In genomic region chr18:26794210-26795101, GRCh38 we compare ENCODE assay signal across 26 cellular contexts.
DNase-seq lines count a peak whose midpoint lies in the region; FAIRE-seq and TF ChIP-seq lines count a peak whose summit lies in the region.
"Had no signal": no experiment of that assay in that cellular context is flagged by ENCODE, and none has a peak within 500 bp of the region (broad histone marks: within the 10 kb centered on the region; RNA-seq: fewer than 3 reads in every experiment).

No MANE protein-coding gene starts in this region.

- no peaks in the 10 kb centered on the region for H3K79me2 ChIP-seq in GM23248 (ENCODE audit: insufficient read depth)

- no peak overlapping the region for H3K4me2 ChIP-seq in GM23248 (ENCODE audit: unreplicated experiment)
- H3K4me2 ChIP-seq: A549; BLaER1 treated with 17β-estradiol and CSF1 and Interleukin-3, amounts not matched to agents 10 nM and 100 nM had no signal

- no peak for DNase-seq in bronchial epithelial cell (ENCODE audit: low read depth)
- no peak for DNase-seq in esophagus squamous epithelium (lab: John Stamatoyannopoulos, UW)
- DNase-seq in small intestine = peak; percentile 1
- DNase-seq in GM23248 = no peak
- DNase-seq in cerebellar nuclear complex (lab: John Stamatoyannopoulos, UW) = no peak
- no peak for DNase-seq in amygdala (lab: John Stamatoyannopoulos, UW)
- DNase-seq: AML-193; CD4-positive, alpha-beta T cell; H9; HFFc6; KBM-7; NCI-H1105 treated with DMSO at 0.1 percent for 48 hours; NCI-H146; NCI-H1930; NCI-H446 treated with DMSO at 0.1 percent for 48 hours; NCI-H526 treated with DMSO at 0.1 percent for 48 hours; OCI-M1; Peyer's patch; SIG-M5 had no signal

- no peak overlapping the region for H3K9ac ChIP-seq in GM23248
- H3K9ac ChIP-seq: BLaER1 treated with 17β-estradiol and CSF1 and Interleukin-3, amounts not matched to agents 10 nM and 100 nM had no signal

- TF ChIP-seq CTCF in HEK293 (tag by site-specific recombination; IDR thresholded peaks at IDR 0.05) = no peak
- no peak for TF ChIP-seq CTCF in bronchial epithelial cell (IDR thresholded peaks at IDR 0.05; ENCODE audit: insufficient read depth, low read length, severe bottlenecking)
- no peak for TF ChIP-seq CTCF in esophagus squamous epithelium (IDR thresholded peaks at IDR 0.05)

- no peaks in the 10 kb centered on the region for H3K4me1 ChIP-seq in HEK293 (ENCODE audit: control insufficient read depth, insufficient read depth, low read length)
- H3K4me1 ChIP-seq in esophagus squamous epithelium = peaks cover 3 to 18% (median 5%) of the 10 kb centered on the region in 3 donors
- H3K4me1 ChIP-seq in small intestine (ENCODE audit: control insufficient read depth in 2 of 2, insufficient read depth in 1 of 2, low read depth in 1 of 2, low read length in 1 of 2) = no peaks in the 10 kb centered on the region
- no peaks in the 10 kb centered on the region for H3K4me1 ChIP-seq in GM23248 (ENCODE audit: insufficient read depth)
- H3K4me1 ChIP-seq: BLaER1 treated with 17β-estradiol and CSF1 and Interleukin-3, amounts not matched to agents 10 nM and 100 nM; Peyer's patch had no signal

- POLR2A ChIA-PET in HEK293 (lab: Yijun Ruan, JAX) = interaction anchor here (0.6 kb wide), 1 partner anchor 486 kb away, joined by 4 read pairs; no protein-coding TSS in a partner anchor

- FAIRE-seq in bronchial epithelial cell (lab: Jason Lieb, UNC) (peak; percentile 90), small intestine (lab: Jason Lieb, UNC) (no peak)
- FAIRE-seq: A549, D721Med, GM18507, HTR-8/SVneo had no signal

- no peak overlapping the region for H2AFZ ChIP-seq in GM23248

- no peaks in the 10 kb centered on the region for H4K20me1 ChIP-seq in GM23248 (ENCODE audit: insufficient read depth)
- H4K20me1 ChIP-seq: BLaER1 treated with 17β-estradiol and CSF1 and Interleukin-3, amounts not matched to agents 10 nM and 100 nM had no signal

- no peak for TF ChIP-seq POLR2A in esophagus squamous epithelium (IDR thresholded peaks at IDR 0.05)

- WGBS in esophagus squamous epithelium, 2 donors = 82 to 83% methylated on average over 6 to 8 of the region's 8 CpGs
- 69 to 84% (median 83%) methylated on average over 8 of the region's 8 CpGs for WGBS in small intestine, 3 donors
- 41 to 43% methylated on average over 8 of the region's 8 CpGs for WGBS in GM23248 (ENCODE audit: low coverage in 1 of 2, low lambda C conversion rate in 2 of 2, missing lambda C conversion rate in 2 of 2), 2 experiments

- intact Hi-C loops in esophagus squamous epithelium (cut with DNase I) = no loop called here

- H3K4me3 ChIP-seq in HEK293 (ENCODE audit: low read depth, low read length) = no peak overlapping the region
- no peak overlapping the region for H3K4me3 ChIP-seq in bronchial epithelial cell (ENCODE audit: low read depth, low read length)
- H3K4me3 ChIP-seq in esophagus squamous epithelium = no peak overlapping the region
- no peak overlapping the region for H3K4me3 ChIP-seq in small intestine (ENCODE audit: low read depth in 1 of 2, low read length in 2 of 2)
- H3K4me3 ChIP-seq in GM23248 = no peak overlapping the region
- H3K4me3 ChIP-seq: A549; BLaER1 treated with 17β-estradiol and CSF1 and Interleukin-3, amounts not matched to agents 10 nM and 100 nM; Peyer's patch; SK-N-MC had no signal

- H3K36me3 ChIP-seq in HEK293 (ENCODE audit: control insufficient read depth in 2 of 2, insufficient read depth in 1 of 2, low read length in 2 of 2) (no peaks in the 10 kb centered on the region), bronchial epithelial cell (ENCODE audit: control insufficient read depth, insufficient read depth, low read length) (no peaks in the 10 kb centered on the region), esophagus squamous epithelium (no peaks in the 10 kb centered on the region), small intestine (ENCODE audit: control insufficient read depth in 2 of 2, insufficient read depth in 2 of 2, low read length in 2 of 2) (no peaks in the 10 kb centered on the region), GM23248 (ENCODE audit: low read depth) (no peaks in the 10 kb centered on the region)
- H3K36me3 ChIP-seq: BLaER1 treated with 17β-estradiol and CSF1 and Interleukin-3, amounts not matched to agents 10 nM and 100 nM; Peyer's patch had no signal

- in situ Hi-C loops in GM23248 (cut with MboI) = no loop called here

- CTCF ChIA-PET in HEK293 (lab: Yijun Ruan, JAX) = no interaction called here

- H3K9me3 ChIP-seq in HEK293 (ENCODE audit: control insufficient read depth, insufficient read depth, low read depth, low read length) (no peaks in the 10 kb centered on the region), esophagus squamous epithelium (no peaks in the 10 kb centered on the region), small intestine (ENCODE audit: control insufficient read depth, low read depth) (no peaks in the 10 kb centered on the region), GM23248 (ENCODE audit: low read depth) (no peaks in the 10 kb centered on the region)
- H3K9me3 ChIP-seq: Peyer's patch had no signal

- no peak overlapping the region for H3K27ac ChIP-seq in HEK293 (ENCODE audit: extremely low read depth, low read depth, low read length)
- H3K27ac ChIP-seq in esophagus squamous epithelium = peak overlapping the region in 3 of 4 donors; percentile 18 to 71 (median 68)
- H3K27ac ChIP-seq in small intestine (ENCODE audit: low read depth in 1 of 2, low read length in 1 of 2) = no peak overlapping the region
- H3K27ac ChIP-seq in GM23248 = no peak overlapping the region
- H3K27ac ChIP-seq: A549; BLaER1 treated with 17β-estradiol and CSF1 and Interleukin-3, amounts not matched to agents 10 nM and 100 nM; Peyer's patch; SK-N-MC had no signal

- no peaks in the 10 kb centered on the region for H3K9me2 ChIP-seq in GM23248 (ENCODE audit: insufficient read depth)

- no peaks in the 10 kb centered on the region for H3F3A ChIP-seq in GM23248 (ENCODE audit: insufficient read depth)

- no peaks in the 10 kb centered on the region for H3K27me3 ChIP-seq in bronchial epithelial cell (ENCODE audit: control insufficient read depth, insufficient read depth, low read length)
- no peaks in the 10 kb centered on the region for H3K27me3 ChIP-seq in esophagus squamous epithelium
- no peaks in the 10 kb centered on the region for H3K27me3 ChIP-seq in small intestine (ENCODE audit: control insufficient read depth in 2 of 2, insufficient read depth in 2 of 2, low read length in 2 of 2)
- H3K27me3 ChIP-seq in GM23248 (replicated peaks; ENCODE audit: insufficient read depth) = no peaks in the 10 kb centered on the region
- H3K27me3 ChIP-seq: BLaER1 treated with 17β-estradiol and CSF1 and Interleukin-3, amounts not matched to agents 10 nM and 100 nM; Peyer's patch had no signal

TF ChIP-seq in HEK293, 187 proteins besides CTCF, POLR2A, EP300 and RAD21:
- TF ChIP-seq ZIC2 (tag by site-specific recombination; IDR thresholded peaks at IDR 0.05) = 0 out of 2 replicates have a peak, but pooled peaks have one; percentile 17
- TF ChIP-seq ZSCAN23 (tag by site-specific recombination; IDR thresholded peaks at IDR 0.05) = no peak
TF ChIP-seq in HEK293: peak in this region for 1.

Comparison
In these comparisons a context has a peak if more than half of its experiments do, and no peak if none do; other contexts are left out.
1. H3K27ac ChIP-seq: peak in esophagus squamous epithelium (3 of 4); none in HEK293 (single experiment), small intestine (0 of 2) and GM23248 (single experiment).